Comparison of ENCODE assay signal across 26 cellular contexts in the genomic region with DNA sequence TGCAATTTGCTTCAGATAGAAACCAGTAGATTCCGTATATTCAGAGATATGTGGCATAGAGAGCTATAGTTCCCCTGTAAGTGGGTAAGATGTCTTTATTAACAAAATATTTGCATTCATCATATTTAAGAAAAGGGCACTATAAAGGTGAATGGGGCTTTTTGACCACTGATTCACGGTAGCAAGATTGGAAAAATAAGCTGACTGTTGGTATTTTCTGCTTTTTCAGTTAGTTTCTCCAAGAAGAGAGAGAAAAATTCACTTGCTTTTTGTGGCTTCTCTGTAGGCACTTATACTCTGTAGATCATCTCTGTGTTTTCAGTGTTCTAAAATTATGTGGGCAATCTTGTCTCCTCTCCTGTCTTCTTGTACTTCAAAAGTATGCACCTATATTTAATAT.
"Had no signal": no experiment of that assay in that cellular context is flagged by ENCODE, and none has a peak within 500 bp of the region (broad histone marks: within the 10 kb centered on the region; RNA-seq: fewer than 3 reads in every experiment).

No MANE protein-coding gene starts in this region.

- H3K27ac ChIP-seq: neural progenitor cell, ovary, parathyroid adenoma, psoas muscle, skin epidermis, stomach, thoracic aorta, thyroid gland, tibial nerve, upper lobe of left lung, vagina had no signal

- H2AFZ ChIP-seq: neural progenitor cell, parathyroid adenoma had no signal

- H3K9ac ChIP-seq: neural progenitor cell, parathyroid adenoma had no signal

- H3K36me3 ChIP-seq: neural progenitor cell, ovary, stomach, thoracic aorta, thyroid gland, tibial nerve, upper lobe of left lung, vagina had no signal

- H3K4me1 ChIP-seq: neural progenitor cell, parathyroid adenoma, psoas muscle, stomach, thyroid gland, upper lobe of left lung had no signal

- FAIRE-seq: urothelium cell line had no signal

- ATAC-seq: naive thymus-derived CD4-positive, alpha-beta T cell; natural killer cell; psoas muscle; right cardiac atrium; sciatic nerve; stimulated activated effector memory CD8-positive, alpha-beta T cell treated with anti-CD3 and anti-CD28 coated beads, Interleukin-12 subunit alpha, Interleukin-12 subunit beta, amount 100 ng/mL, for 72 hours; stimulated activated naive B cell treated with anti-CD40 and anti-IgM and Interleukin-4, amounts not matched to agents 10 μg/mL and 1 μg/mL and 100 μg/mL, for 72 hours had no signal

- H3K4me3 ChIP-seq: neural progenitor cell, ovary, psoas muscle, skin epidermis, stomach, thoracic aorta, thyroid gland, tibial nerve, upper lobe of left lung, vagina had no signal

- H3K9me3 ChIP-seq: ovary, psoas muscle, stomach, thoracic aorta, thyroid gland, tibial nerve, upper lobe of left lung, vagina had no signal

- DNase-seq: naive thymus-derived CD4-positive, alpha-beta T cell; natural killer cell; occipital lobe; ovary; posterior cingulate gyrus; psoas muscle; right cardiac atrium; stimulated activated CD4-positive, alpha-beta T cell treated with anti-CD3 and anti-CD28 coated beads, Interleukin-15, amount 100 ng/mL, for 24 hours; stimulated activated CD4-positive, alpha-beta T cell treated with anti-CD3 and anti-CD28 coated beads, Interleukin-2, amount 100 ng/mL, for 24 hours; stimulated activated CD4-positive, alpha-beta T cell treated with anti-CD3 and anti-CD28 coated beads, Interleukin-2, amount 100 ng/mL, for 48 hours; stimulated activated CD4-positive, alpha-beta T cell treated with anti-CD3 and anti-CD28 coated beads, Interleukin-4, amount 100 ng/mL, for 24 hours; stimulated activated naive B cell treated with anti-CD40 and anti-IgM and Interleukin-4, amounts not matched to agents 10 μg/mL and 1 μg/mL and 100 μg/mL, for 72 hours; stimulated activated naive CD4-positive, alpha-beta T cell treated with Interleukin-2 at 50 U/mL for 16 hours; stomach; thyroid gland; trophoblast cell; upper lobe of left lung had no signal

- H3K4me2 ChIP-seq: neural progenitor cell had no signal

- H3K27me3 ChIP-seq: neural progenitor cell, ovary, stomach, thyroid gland, tibial nerve, upper lobe of left lung, vagina had no signal

- H3K79me2 ChIP-seq: parathyroid adenoma had no signal
